2 cellular contexts compared by ENCODE assay signal in the genomic region with DNA sequence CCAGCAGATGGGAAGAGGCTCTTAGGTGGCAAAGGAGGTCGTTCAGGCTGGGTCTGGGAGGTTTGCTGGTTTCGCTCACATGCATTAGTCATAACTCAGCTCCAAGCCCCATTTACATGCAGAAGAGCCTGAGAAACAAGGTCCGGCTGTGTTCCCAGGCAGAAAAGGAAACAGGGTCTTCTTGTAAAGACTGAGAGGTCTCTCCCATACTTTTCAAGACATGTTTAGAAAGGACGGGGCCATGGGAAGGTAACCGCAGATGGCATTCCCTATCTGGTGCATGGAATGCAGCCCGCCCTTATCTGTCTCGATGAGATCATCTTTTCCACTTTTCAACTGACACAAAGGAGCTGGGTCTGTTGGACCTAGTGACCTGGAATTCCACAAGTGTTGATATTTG.
TF ChIP-seq lines count a peak whose summit lies in the region.

No MANE protein-coding gene starts in this region.

TF ChIP-seq in SK-N-SH treated with all-trans-retinoic acid at 6 μM for 48 hours, 23 proteins besides CTCF, POLR2A, EP300 and RAD21 (continued from another document):
- TF ChIP-seq, protein P1, sequence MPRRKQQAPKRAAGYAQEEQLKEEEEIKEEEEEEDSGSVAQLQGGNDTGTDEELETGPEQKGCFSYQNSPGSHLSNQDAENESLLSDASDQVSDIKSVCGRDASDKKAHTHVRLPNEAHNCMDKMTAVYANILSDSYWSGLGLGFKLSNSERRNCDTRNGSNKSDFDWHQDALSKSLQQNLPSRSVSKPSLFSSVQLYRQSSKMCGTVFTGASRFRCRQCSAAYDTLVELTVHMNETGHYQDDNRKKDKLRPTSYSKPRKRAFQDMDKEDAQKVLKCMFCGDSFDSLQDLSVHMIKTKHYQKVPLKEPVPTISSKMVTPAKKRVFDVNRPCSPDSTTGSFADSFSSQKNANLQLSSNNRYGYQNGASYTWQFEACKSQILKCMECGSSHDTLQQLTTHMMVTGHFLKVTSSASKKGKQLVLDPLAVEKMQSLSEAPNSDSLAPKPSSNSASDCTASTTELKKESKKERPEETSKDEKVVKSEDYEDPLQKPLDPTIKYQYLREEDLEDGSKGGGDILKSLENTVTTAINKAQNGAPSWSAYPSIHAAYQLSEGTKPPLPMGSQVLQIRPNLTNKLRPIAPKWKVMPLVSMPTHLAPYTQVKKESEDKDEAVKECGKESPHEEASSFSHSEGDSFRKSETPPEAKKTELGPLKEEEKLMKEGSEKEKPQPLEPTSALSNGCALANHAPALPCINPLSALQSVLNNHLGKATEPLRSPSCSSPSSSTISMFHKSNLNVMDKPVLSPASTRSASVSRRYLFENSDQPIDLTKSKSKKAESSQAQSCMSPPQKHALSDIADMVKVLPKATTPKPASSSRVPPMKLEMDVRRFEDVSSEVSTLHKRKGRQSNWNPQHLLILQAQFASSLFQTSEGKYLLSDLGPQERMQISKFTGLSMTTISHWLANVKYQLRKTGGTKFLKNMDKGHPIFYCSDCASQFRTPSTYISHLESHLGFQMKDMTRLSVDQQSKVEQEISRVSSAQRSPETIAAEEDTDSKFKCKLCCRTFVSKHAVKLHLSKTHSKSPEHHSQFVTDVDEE (CRISPR knock-in tag; IDR thresholded peaks at IDR 0.05), result no peak

TF ChIP-seq in SK-N-SH, 30 proteins besides CTCF, POLR2A, EP300 and RAD21 (continued from another document):
- TF ChIP-seq, protein P2, sequence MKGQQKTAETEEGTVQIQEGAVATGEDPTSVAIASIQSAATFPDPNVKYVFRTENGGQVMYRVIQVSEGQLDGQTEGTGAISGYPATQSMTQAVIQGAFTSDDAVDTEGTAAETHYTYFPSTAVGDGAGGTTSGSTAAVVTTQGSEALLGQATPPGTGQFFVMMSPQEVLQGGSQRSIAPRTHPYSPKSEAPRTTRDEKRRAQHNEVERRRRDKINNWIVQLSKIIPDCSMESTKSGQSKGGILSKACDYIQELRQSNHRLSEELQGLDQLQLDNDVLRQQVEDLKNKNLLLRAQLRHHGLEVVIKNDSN (IDR thresholded peaks at IDR 0.05; ENCODE audit: borderline replicate concordance, low read depth), result no peak
- no peak for TF ChIP-seq CHD2 (IDR thresholded peaks at IDR 0.05; ENCODE audit: low read length, partially characterized antibody)
- no peak for TF ChIP-seq MEF2A (IDR thresholded peaks at IDR 0.05; ENCODE audit: borderline replicate concordance, low read depth)
- no peak for TF ChIP-seq FOSL2 (IDR thresholded peaks at IDR 0.05; ENCODE audit: borderline replicate concordance, low read depth)
- no peak for TF ChIP-seq MXI1 (IDR thresholded peaks at IDR 0.05; ENCODE audit: low read depth, low read length)
- no peak for TF ChIP-seq RCOR1 (IDR thresholded peaks at IDR 0.05; ENCODE audit: low read length)
TF ChIP-seq in SK-N-SH: peak in this region for 0.
